In genomic region chr11:12786450-12786849, GRCh38 we compare ENCODE assay signal across 12 cellular contexts.
"Had no signal": no experiment of that assay in that cellular context is flagged by ENCODE, and none has a peak within 500 bp of the region (broad histone marks: within the 10 kb centered on the region; RNA-seq: fewer than 3 reads in every experiment).

No MANE protein-coding gene starts in this region.

- ATAC-seq: activated CD4-positive, CD25-positive, alpha-beta regulatory T cell treated with anti-CD3 and anti-CD28 coated beads, Interleukin-2, amount 50 U/mL, for 24 hours; stimulated activated naive B cell treated with anti-CD40 and anti-IgM and Interleukin-4, amounts not matched to agents 10 μg/mL and 1 μg/mL and 100 μg/mL, for 72 hours had no signal

- H3K9me3 Mint-ChIP-seq: stimulated activated naive B cell treated with anti-CD40 and anti-IgM and Interleukin-4, amounts not matched to agents 10 μg/mL and 1 μg/mL and 100 μg/mL, for 72 hours had no signal

- DNase-seq: activated naive CD4-positive, alpha-beta T cell treated with Interleukin-2 at 50 U/mL for 16 hours; anterior cingulate cortex; esophagus squamous epithelium; retina; stimulated activated CD4-positive, alpha-beta T cell treated with anti-CD3 and anti-CD28 coated beads, Interleukin-15, amount 100 ng/mL, for 24 hours; stimulated activated CD4-positive, alpha-beta T cell treated with anti-CD3 and anti-CD28 coated beads, Interleukin-4, amount 100 ng/mL, for 1 hour; stimulated activated naive B cell treated with anti-CD40 and anti-IgM and Interleukin-4, amounts not matched to agents 10 μg/mL and 1 μg/mL and 100 μg/mL, for 72 hours; SW 1271 had no signal

- H3K27me3 ChIP-seq: esophagus squamous epithelium, thyroid gland had no signal

- H3K9me3 ChIP-seq: esophagus squamous epithelium, thyroid gland had no signal

- H3K9ac ChIP-seq: parathyroid adenoma had no signal

- H3K27ac ChIP-seq: esophagus squamous epithelium, parathyroid adenoma, thyroid gland had no signal

- H3K36me3 Mint-ChIP-seq: stimulated activated naive B cell treated with anti-CD40 and anti-IgM and Interleukin-4, amounts not matched to agents 10 μg/mL and 1 μg/mL and 100 μg/mL, for 72 hours had no signal

- H3K27ac Mint-ChIP-seq: stimulated activated naive B cell treated with anti-CD40 and anti-IgM and Interleukin-4, amounts not matched to agents 10 μg/mL and 1 μg/mL and 100 μg/mL, for 72 hours had no signal

- H3K4me1 Mint-ChIP-seq: stimulated activated naive B cell treated with anti-CD40 and anti-IgM and Interleukin-4, amounts not matched to agents 10 μg/mL and 1 μg/mL and 100 μg/mL, for 72 hours had no signal

- H3K4me1 ChIP-seq: thyroid gland had no signal

- H2AFZ ChIP-seq: parathyroid adenoma had no signal

- H3K4me3 Mint-ChIP-seq: stimulated activated naive B cell treated with anti-CD40 and anti-IgM and Interleukin-4, amounts not matched to agents 10 μg/mL and 1 μg/mL and 100 μg/mL, for 72 hours had no signal

- H3K36me3 ChIP-seq: esophagus squamous epithelium, thyroid gland had no signal

- H3K4me3 ChIP-seq: esophagus squamous epithelium, lung, thyroid gland had no signal
